In genomic region chr16:70715113-70715711, GRCh38 we compare ENCODE assay signal across 9 cellular contexts.
DNase-seq lines count a peak whose midpoint lies in the region; ATAC-seq and TF ChIP-seq lines count a peak whose summit lies in the region.
"Had no signal": no experiment of that assay in that cellular context is flagged by ENCODE, and none has a peak within 500 bp of the region (broad histone marks: within the 10 kb centered on the region; RNA-seq: fewer than 3 reads in every experiment).

No MANE protein-coding gene starts in this region.

- peak; percentile 27 to 28 for TF ChIP-seq CTCF in tibial artery (IDR thresholded peaks at IDR 0.05)
- no peak for TF ChIP-seq CTCF in GM10266 (IDR thresholded peaks at IDR 0.05; ENCODE audit: control insufficient read depth, insufficient read depth, low read depth, missing control alignments)

- peaks cover 0 to 49% (median 37%) of the 10 kb centered on the region in 4 donors for H3K4me1 ChIP-seq in tibial artery

- H3K27me3 Mint-ChIP-seq in T-helper 2 cell treated with Interferon-gamma antibody and Interleukin-4, amounts not matched to agents 5 μg/mL and 100 μg/mL, for 36 hours (ENCODE audit: low read depth) = no peaks in the 10 kb centered on the region
- H3K27me3 Mint-ChIP-seq: activated B cell treated with CpG ODN at 0.5 μM for 24 hours had no signal

- peak overlapping the region; percentile 36 for H3K27ac Mint-ChIP-seq in T-helper 2 cell treated with Interferon-gamma antibody and Interleukin-4, amounts not matched to agents 5 μg/mL and 100 μg/mL, for 36 hours
- H3K27ac Mint-ChIP-seq: activated B cell treated with CpG ODN at 0.5 μM for 24 hours had no signal

- intact Hi-C loops in tibial artery (cut with DNase I; ENCODE audit: low total_unique reads) = no loop called here

- no peaks in the 10 kb centered on the region for H3K9me3 ChIP-seq in tibial artery

- H3K27me3 ChIP-seq in layer of hippocampus (ENCODE audit: control insufficient read depth, insufficient read depth, low read length) (no peaks in the 10 kb centered on the region), tibial artery (no peaks in the 10 kb centered on the region)

- DNase-seq in T-helper 2 cell treated with Interferon-gamma antibody and Interleukin-4, amounts not matched to agents 5 μg/mL and 100 μg/mL, for 36 hours (ENCODE audit: low spot score) = no peak
- DNase-seq in T-helper 2 cell (no peak), brain pericyte (ENCODE audit: low read depth, low spot score) (peak; percentile 97), tibial artery (peak; percentile 91 to 99), GM10266 (ENCODE audit: extremely low spot score) (no peak), NCI-H2081 (lab: John Stamatoyannopoulos, UW) (no peak)
- DNase-seq: activated B cell treated with CpG ODN at 0.5 μM for 24 hours had no signal

- ATAC-seq in GM19467 (IDR thresholded peaks at IDR 0.05; ENCODE audit: unreplicated experiment) = no peak

- H3K4me1 Mint-ChIP-seq in T-helper 2 cell treated with Interferon-gamma antibody and Interleukin-4, amounts not matched to agents 5 μg/mL and 100 μg/mL, for 36 hours (ENCODE audit: low read depth) = no peaks in the 10 kb centered on the region
- H3K4me1 Mint-ChIP-seq: activated B cell treated with CpG ODN at 0.5 μM for 24 hours had no signal

- no peaks in the 10 kb centered on the region for H3K9me3 Mint-ChIP-seq in T-helper 2 cell treated with Interferon-gamma antibody and Interleukin-4, amounts not matched to agents 5 μg/mL and 100 μg/mL, for 36 hours
- H3K9me3 Mint-ChIP-seq: activated B cell treated with CpG ODN at 0.5 μM for 24 hours had no signal

- no peak overlapping the region for H3K4me3 Mint-ChIP-seq in T-helper 2 cell treated with Interferon-gamma antibody and Interleukin-4, amounts not matched to agents 5 μg/mL and 100 μg/mL, for 36 hours
- H3K4me3 Mint-ChIP-seq: activated B cell treated with CpG ODN at 0.5 μM for 24 hours had no signal

- H3K27ac ChIP-seq in layer of hippocampus (ENCODE audit: low read depth, low read length) = peak overlapping the region; percentile 79
- H3K27ac ChIP-seq in tibial artery = peak overlapping the region; percentile 91 to 96

- peaks cover 0 to 8% (median 7%) of the 10 kb centered on the region in 3 donors for H3K36me3 ChIP-seq in tibial artery

- H3K4me3 ChIP-seq in tibial artery = peak overlapping the region; percentile 14 to 20

- peaks cover 4% of the 10 kb centered on the region for H3K36me3 Mint-ChIP-seq in T-helper 2 cell treated with Interferon-gamma antibody and Interleukin-4, amounts not matched to agents 5 μg/mL and 100 μg/mL, for 36 hours (ENCODE audit: low read depth)

Comparison
In these comparisons a context has a peak if more than half of its experiments do, and no peak if none do; other contexts are left out.
1. DNase-seq: peak in brain pericyte (single experiment) and tibial artery (2 of 2); none in T-helper 2 cell treated with Interferon-gamma antibody and Interleukin-4, amounts not matched to agents 5 μg/mL and 100 μg/mL, for 36 hours (single experiment), T-helper 2 cell (0 of 5), GM10266 (single experiment) and NCI-H2081 (0 of 2).